ENCODE assay signal across 8 cellular contexts in the genomic region with DNA sequence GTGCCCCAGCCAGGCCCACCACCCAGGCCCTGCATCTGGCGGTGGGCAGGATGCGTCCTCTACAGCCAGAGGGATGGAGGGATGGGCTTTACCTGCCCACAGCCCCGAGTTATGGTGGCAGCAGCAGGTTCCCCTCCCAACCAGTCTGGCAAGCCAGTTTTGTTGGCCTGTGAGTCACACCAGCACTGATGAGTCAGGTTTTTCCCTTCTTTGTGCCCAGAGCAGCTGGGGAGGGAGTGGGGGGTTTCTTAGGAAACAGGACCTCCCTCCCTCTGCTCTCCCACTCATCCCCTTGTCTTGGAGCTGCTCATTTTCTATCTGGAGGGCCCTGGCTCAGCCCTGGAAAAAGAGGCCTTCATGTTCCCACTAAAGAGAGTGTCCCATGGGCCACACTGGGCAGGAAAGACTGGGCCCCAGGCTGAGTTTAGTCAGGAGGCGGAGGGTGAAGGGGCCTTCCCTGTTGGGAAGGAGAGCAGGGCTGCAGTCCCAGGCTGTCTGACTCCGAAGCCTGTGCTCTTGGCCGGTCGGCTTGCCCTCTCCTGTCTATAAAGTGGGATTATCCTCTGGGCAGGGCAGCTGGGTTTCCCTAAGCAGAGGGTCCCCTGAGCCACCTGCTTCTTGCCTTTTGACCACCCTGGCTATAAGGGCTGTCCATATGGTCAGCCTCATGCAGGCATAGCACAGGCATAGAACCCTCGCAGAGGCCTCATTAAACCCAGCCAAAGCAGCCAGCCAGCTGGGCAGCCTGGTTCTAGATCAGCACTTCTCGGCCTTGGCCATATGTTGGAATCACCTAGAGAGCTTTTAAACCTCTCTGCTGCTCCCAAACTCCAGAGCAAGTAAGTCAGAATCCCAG. TPM values are rescaled to one million over a fixed set of nuclear protein-coding genes. Genes with fewer than 3 reads are reported as not detected.
DNase-seq lines count a peak whose midpoint lies in the region; ATAC-seq, FAIRE-seq and TF ChIP-seq lines count a peak whose summit lies in the region.

No MANE protein-coding gene starts in this region.

- H3K27ac ChIP-seq in Panc1 (ENCODE audit: low read length) (peak overlapping the region; percentile 95), K562 (ENCODE audit: extremely low read depth, low read depth, low read length) (peak overlapping the region; percentile 52; the same call in 2 of the 3 replicates)

- H2AFZ ChIP-seq in K562 (ENCODE audit: low read depth, low read length): peak overlapping the region; percentile 70; the same call in 1 of the 2 replicates

- CTCF ChIA-PET in Panc1 (lab: Charles Lee): interaction anchor here (0.5 to 1.5 kb wide), 4 partner anchors 10 to 44 kb away, joined by 3 to 8 read pairs (median 5); a partner anchor contains a TSS
- CTCF ChIA-PET in K562 (lab: Yijun Ruan, JAX; ENCODE audit: low intra/inter-chr PET ratio): no interaction called here

- ATAC-seq in Panc1 (peak; percentile 84), K562 (peak; percentile 20; the same call in 2 of the 3 replicates), GM21381 (IDR thresholded peaks at IDR 0.05; ENCODE audit: unreplicated experiment) (no peak), GM21576 (IDR thresholded peaks at IDR 0.05; ENCODE audit: unreplicated experiment) (no peak)

- no peaks in the 10 kb centered on the region for H3K9me3 ChIP-seq in ES-I3 (ENCODE audit: control insufficient read depth, insufficient read depth, low read length)
- H3K9me3 ChIP-seq in Panc1 (ENCODE audit: control insufficient read depth, insufficient read depth, low read depth, low read length): no peaks in the 10 kb centered on the region
- H3K9me3 ChIP-seq in K562 (replicated peaks; ENCODE audit: control insufficient read depth, insufficient read depth, low read depth, low read length): no peaks in the 10 kb centered on the region

- DNase-seq in Panc1 (ENCODE audit: low read depth, low spot score): peak; percentile 82
- DNase-seq in K562 (ENCODE audit: extremely low read depth in 1 of 4, low spot score in 3 of 4): peak; percentile 24 to 58 (median 28)
- DNase-seq in inferior parietal cortex (ENCODE audit: extremely low spot score): peak; percentile 63
- DNase-seq in smooth muscle cell of the brain vasculature (ENCODE audit: low read depth, low spot score): peak; percentile 73
- no peak for DNase-seq in cerebellum (ENCODE audit: low spot score)

- FAIRE-seq in K562 (lab: Jason Lieb, UNC): peak; percentile 40

- 40% methylated on average over 6 of the region's 9 CpGs for WGBS in K562 (ENCODE audit: insufficient coverage, low coverage, missing lambda C conversion rate)

- POLR2A ChIA-PET in Panc1 (lab: Charles Lee): no interaction called here
- POLR2A ChIA-PET in K562 (lab: Yijun Ruan, JAX): interaction anchor here (0.8 kb wide), 1 partner anchor 56 kb away, joined by 3 read pairs; no protein-coding TSS in a partner anchor

- H3K9ac ChIP-seq in ES-I3 (ENCODE audit: low read depth, low read length): peak overlapping the region; percentile 5; the same call in 1 of the 2 replicates
- H3K9ac ChIP-seq in K562 (ENCODE audit: insufficient read depth in 1 of 2, low read depth in 2 of 2, low read length in 2 of 2): peak overlapping the region in 1 of 2 experiments; percentile 71; a peak in 3 of 4 replicates

- in situ Hi-C loops in Panc1 (cut with HindIII; ENCODE audit: low pct_unique_long_range_greater_than_20kb, low sequenced_read_pairs): no loop called here
- in situ Hi-C loops in K562 (cut with MboI): no loop called here

- intact Hi-C loops in Panc1 (cut with micrococcal nuclease; ENCODE audit: unreplicated experiment): loop anchor here (5.0 kb wide), 1 partner anchor 45 kb away; a partner anchor contains a TSS
- intact Hi-C loops in K562 (cut with micrococcal nuclease): no loop called here

- peaks cover 45% of the 10 kb centered on the region for H3K4me1 ChIP-seq in ES-I3 (ENCODE audit: insufficient read depth, low read length)
- H3K4me1 ChIP-seq in Panc1 (ENCODE audit: control insufficient read depth, insufficient read depth, low read length): peaks cover 68% of the 10 kb centered on the region
- H3K4me1 ChIP-seq in K562 (replicated peaks in 1 of 2; ENCODE audit: control insufficient read depth in 2 of 2, insufficient read depth in 2 of 2, low read length in 2 of 2): peaks cover 15 to 21% of the 10 kb centered on the region in 2 experiments; a peak in 4 of 5 replicates

- H3K4me3 ChIP-seq in Panc1 (ENCODE audit: low read depth in 2 of 2, low read length in 2 of 2): peak overlapping the region in 1 of 2 experiments; percentile 1; a peak in 1 of 4 replicates
- no peak overlapping the region for H3K4me3 ChIP-seq in K562

- H3K79me2 ChIP-seq in K562 (ENCODE audit: control insufficient read depth, insufficient read depth, low read length): no peaks in the 10 kb centered on the region

- TF ChIP-seq CTCF in Panc1 (IDR thresholded peaks at IDR 0.05) (no peak), K562 (IDR thresholded peaks at IDR 0.05 in 2 of 3, conservative IDR thresholded peaks at IDR 0.05 in 1 of 3; ENCODE audit: insufficient read depth in 2 of 3, low read depth in 1 of 3, low read length in 3 of 3) (no peak)

- no peak for TF ChIP-seq RAD21 in K562 (CRISPR knock-in tag; conservative IDR thresholded peaks at IDR 0.05 in 1 of 2, IDR thresholded peaks at IDR 0.05 in 1 of 2)

- H3K27me3 ChIP-seq in Panc1 (ENCODE audit: control insufficient read depth, insufficient read depth, low read length) (no peaks in the 10 kb centered on the region), K562 (ENCODE audit: control insufficient read depth in 2 of 2, insufficient read depth in 2 of 2, low read length in 2 of 2) (no peaks in the 10 kb centered on the region)

- no TSS peak for BruUV-seq in Panc1 (replicated peaks; lab: Mats Ljungman, UMichigan)
- BruUV-seq in K562 (replicated peaks; lab: Mats Ljungman, UMichigan): no TSS peak

- H4K20me1 ChIP-seq in K562 (replicated peaks; ENCODE audit: control insufficient read depth, insufficient read depth, low read length): no peaks in the 10 kb centered on the region

- TF ChIP-seq EP300 in K562 (IDR thresholded peaks at IDR 0.05; ENCODE audit: low read length): no peak

- no peak for TF ChIP-seq POLR2A in K562 (conservative IDR thresholded peaks at IDR 0.05)

- no peaks in the 10 kb centered on the region for H3K36me3 ChIP-seq in ES-I3 (ENCODE audit: insufficient read depth, low read length)
- H3K36me3 ChIP-seq in Panc1 (ENCODE audit: control insufficient read depth, insufficient read depth, low read length): no peaks in the 10 kb centered on the region
- no peaks in the 10 kb centered on the region for H3K36me3 ChIP-seq in K562 (ENCODE audit: control insufficient read depth, insufficient read depth, low read length)

- peak overlapping the region; percentile 24; the same call in 1 of the 2 replicates for H3K4me2 ChIP-seq in K562 (ENCODE audit: insufficient read depth, low read length)

- H3K9me1 ChIP-seq in K562 (ENCODE audit: control insufficient read depth, insufficient read depth, low read length): no peaks in the 10 kb centered on the region

RNA-seq across cellular contexts. Expression of a gene that starts 30.2 kb away (rescaled TPM):
- total RNA-seq in Panc1 (2021; ENCODE audit: unreplicated experiment) (0.98 TPM), K562 (2014; rRNA removed) (not detected in 2 replicates), K562 (2014; rRNA removed; fragmentation: Illumina TruSeq; extraction: Trizol) (not detected in 2 replicates), K562 (2015; rRNA removed; fragmentation: Illumina TruSeq; extraction: Trizol) (not detected in 2 replicates), K562 (2021) (not detected in 2 replicates), cerebellum (not detected)
- polyA plus RNA-seq in Panc1 (2012; ENCODE audit: insufficient read length): 0.56 TPM
- total RNA-seq in K562 (2011; cell fraction: chromatin; rRNA removed; ENCODE audit: low replicate concordance): not detected in 2 replicates
- total RNA-seq in K562 (2011; cell fraction: nucleolus; rRNA removed): not detected in 2 replicates
- total RNA-seq in K562 (2011; cell fraction: nucleoplasm; rRNA removed): not detected in 2 replicates
- polyA plus RNA-seq in K562 (2011; rRNA removed) (not detected in 2 replicates), K562 (2014; fragmentation: Illumina TruSeq; extraction: Trizol) (not detected in 2 replicates), K562 (2014; fragmentation: Nextera tagmentation; extraction: Ambion mirVana) (not detected), K562 (2014; rRNA removed) (not detected in 2 replicates)
- not detected in 2 replicates for polyA plus RNA-seq in K562 (2011; cell fraction: cytosol; rRNA removed)
- polyA plus RNA-seq in K562 (2011; cell fraction: nucleus; rRNA removed): not detected in 2 replicates
- not detected in 2 replicates for polyA plus RNA-seq in K562 (2012)
- polyA minus RNA-seq in K562 (2011; rRNA and poly(A)+ RNA removed): not detected in 2 replicates
- polyA minus RNA-seq in K562 (2011; cell fraction: cytosol; rRNA and poly(A)+ RNA removed): not detected in 2 replicates
- not detected in 2 replicates for polyA minus RNA-seq in K562 (2011; cell fraction: nucleus; rRNA and poly(A)+ RNA removed)

RNA-seq across cellular contexts. Expression of a gene that starts 41.8 kb away (rescaled TPM):
- total RNA-seq in Panc1 (2021; ENCODE audit: unreplicated experiment) (0.08 TPM), K562 (2014; rRNA removed) (not detected in 2 replicates), K562 (2014; rRNA removed; fragmentation: Illumina TruSeq; extraction: Trizol) (not detected in 2 replicates), K562 (2015; rRNA removed; fragmentation: Illumina TruSeq; extraction: Trizol) (not detected in 2 replicates), K562 (2021) (not detected in 2 replicates), cerebellum (3.4 TPM)
- polyA plus RNA-seq in Panc1 (2012; ENCODE audit: insufficient read length): 0.16 TPM
- not detected in 2 replicates for total RNA-seq in K562 (2011; cell fraction: chromatin; rRNA removed; ENCODE audit: low replicate concordance)
- total RNA-seq in K562 (2011; cell fraction: nucleolus; rRNA removed): not detected in 2 replicates
- not detected in 2 replicates for total RNA-seq in K562 (2011; cell fraction: nucleoplasm; rRNA removed)
- polyA plus RNA-seq in K562 (2011; rRNA removed) (not detected in 2 replicates), K562 (2014; fragmentation: Illumina TruSeq; extraction: Trizol) (not detected in 2 replicates), K562 (2014; fragmentation: Nextera tagmentation; extraction: Ambion mirVana) (not detected), K562 (2014; rRNA removed) (not detected in 2 replicates)
- polyA plus RNA-seq in K562 (2011; cell fraction: cytosol; rRNA removed): not detected in 2 replicates
- not detected in 2 replicates for polyA plus RNA-seq in K562 (2011; cell fraction: nucleus; rRNA removed)
- 0.03 TPM in 1 of 2 replicates, not detected in the other for polyA plus RNA-seq in K562 (2012)
- not detected in 2 replicates for polyA minus RNA-seq in K562 (2011; rRNA and poly(A)+ RNA removed)
- polyA minus RNA-seq in K562 (2011; cell fraction: cytosol; rRNA and poly(A)+ RNA removed): not detected in 2 replicates
- not detected in 2 replicates for polyA minus RNA-seq in K562 (2011; cell fraction: nucleus; rRNA and poly(A)+ RNA removed)

RNA-seq across cellular contexts. Expression of a gene that starts 43.7 kb away (rescaled TPM):
- 55.6 TPM for total RNA-seq in Panc1 (2021; ENCODE audit: unreplicated experiment)
- polyA plus RNA-seq in Panc1 (2012; ENCODE audit: insufficient read length): 63.0 TPM
- 0.56 TPM in 1 of 2 replicates, not detected in the other for total RNA-seq in K562 (2011; cell fraction: chromatin; rRNA removed; ENCODE audit: low replicate concordance)
- 0.67 and 0.79 TPM in 2 replicates for total RNA-seq in K562 (2011; cell fraction: nucleolus; rRNA removed)
- 0.46 and 0.51 TPM in 2 replicates for total RNA-seq in K562 (2011; cell fraction: nucleoplasm; rRNA removed)
- total RNA-seq in K562 (2014; rRNA removed): 1.1 and 2.2 TPM in 2 replicates
- 0.11 and 0.13 TPM in 2 replicates for total RNA-seq in K562 (2014; rRNA removed; fragmentation: Illumina TruSeq; extraction: Trizol)
- 0.75 and 1.0 TPM in 2 replicates for total RNA-seq in K562 (2015; rRNA removed; fragmentation: Illumina TruSeq; extraction: Trizol)
- 1.3 and 2.2 TPM in 2 replicates for total RNA-seq in K562 (2021)
- 0.61 and 1.0 TPM in 2 replicates for polyA plus RNA-seq in K562 (2011; rRNA removed)
- polyA plus RNA-seq in K562 (2011; cell fraction: cytosol; rRNA removed): 1.5 and 3.4 TPM in 2 replicates
- polyA plus RNA-seq in K562 (2011; cell fraction: nucleus; rRNA removed): 0.81 and 1.5 TPM in 2 replicates
- polyA plus RNA-seq in K562 (2012): 1.6 and 2.6 TPM in 2 replicates
- polyA plus RNA-seq in K562 (2014; fragmentation: Illumina TruSeq; extraction: Trizol): 0.52 and 0.91 TPM in 2 replicates
- polyA plus RNA-seq in K562 (2014; fragmentation: Nextera tagmentation; extraction: Ambion mirVana): under 1 TPM in 1 of 2 experiments, not detected in 1; 0.08 TPM
- polyA plus RNA-seq in K562 (2014; rRNA removed): 0.92 and 1.6 TPM in 2 replicates
- polyA minus RNA-seq in K562 (2011; rRNA and poly(A)+ RNA removed): 0.30 and 0.49 TPM in 2 replicates
- polyA minus RNA-seq in K562 (2011; cell fraction: cytosol; rRNA and poly(A)+ RNA removed): 0.73 and 1.1 TPM in 2 replicates
- polyA minus RNA-seq in K562 (2011; cell fraction: nucleus; rRNA and poly(A)+ RNA removed): 0.27 and 0.44 TPM in 2 replicates
- 2.3 TPM for total RNA-seq in cerebellum

RNA-seq across cellular contexts. Expression of a gene that starts 44.2 kb away (rescaled TPM):
- total RNA-seq in Panc1 (2021; ENCODE audit: unreplicated experiment) (83.3 TPM), K562 (2014; rRNA removed) (68.9 and 74.1 TPM in 2 replicates), K562 (2014; rRNA removed; fragmentation: Illumina TruSeq; extraction: Trizol) (51.3 and 60.4 TPM in 2 replicates), K562 (2015; rRNA removed; fragmentation: Illumina TruSeq; extraction: Trizol) (52.8 and 56.3 TPM in 2 replicates), K562 (2021) (70.6 and 75.6 TPM in 2 replicates), cerebellum (53.3 TPM)
- polyA plus RNA-seq in Panc1 (2012; ENCODE audit: insufficient read length): 81.5 TPM
- 168 and 315 TPM in 2 replicates for total RNA-seq in K562 (2011; cell fraction: chromatin; rRNA removed; ENCODE audit: low replicate concordance)
- total RNA-seq in K562 (2011; cell fraction: nucleolus; rRNA removed): 168 and 191 TPM in 2 replicates
- 147 and 149 TPM in 2 replicates for total RNA-seq in K562 (2011; cell fraction: nucleoplasm; rRNA removed)
- polyA plus RNA-seq in K562 (2011; rRNA removed) (110 and 113 TPM in 2 replicates), K562 (2014; fragmentation: Illumina TruSeq; extraction: Trizol) (61.1 and 62.1 TPM in 2 replicates), K562 (2014; fragmentation: Nextera tagmentation; extraction: Ambion mirVana) (10 to 100 TPM; 40.1 to 62.9 TPM), K562 (2014; rRNA removed) (71.7 and 74.6 TPM in 2 replicates)
- 113 and 145 TPM in 2 replicates for polyA plus RNA-seq in K562 (2011; cell fraction: cytosol; rRNA removed)
- polyA plus RNA-seq in K562 (2011; cell fraction: nucleus; rRNA removed): 256 and 261 TPM in 2 replicates
- 42.5 and 45.3 TPM in 2 replicates for polyA plus RNA-seq in K562 (2012)
- 119 and 129 TPM in 2 replicates for polyA minus RNA-seq in K562 (2011; rRNA and poly(A)+ RNA removed)
- 48.5 and 68.5 TPM in 2 replicates for polyA minus RNA-seq in K562 (2011; cell fraction: cytosol; rRNA and poly(A)+ RNA removed)
- polyA minus RNA-seq in K562 (2011; cell fraction: nucleus; rRNA and poly(A)+ RNA removed): 67.3 and 95.6 TPM in 2 replicates

RNA-seq across cellular contexts. Expression of a gene that starts 47.1 kb away (rescaled TPM):
- total RNA-seq in Panc1 (2021; ENCODE audit: unreplicated experiment) (not detected), K562 (2014; rRNA removed) (not detected in 2 replicates), K562 (2014; rRNA removed; fragmentation: Illumina TruSeq; extraction: Trizol) (not detected in 2 replicates), K562 (2015; rRNA removed; fragmentation: Illumina TruSeq; extraction: Trizol) (not detected in 2 replicates), K562 (2021) (not detected in 2 replicates), cerebellum (0.73 TPM)
- not detected for polyA plus RNA-seq in Panc1 (2012; ENCODE audit: insufficient read length)
- not detected in 2 replicates for total RNA-seq in K562 (2011; cell fraction: chromatin; rRNA removed; ENCODE audit: low replicate concordance)
- total RNA-seq in K562 (2011; cell fraction: nucleolus; rRNA removed): not detected in 2 replicates
- total RNA-seq in K562 (2011; cell fraction: nucleoplasm; rRNA removed): not detected in 2 replicates
- polyA plus RNA-seq in K562 (2011; rRNA removed) (not detected in 2 replicates), K562 (2014; fragmentation: Illumina TruSeq; extraction: Trizol) (not detected in 2 replicates), K562 (2014; fragmentation: Nextera tagmentation; extraction: Ambion mirVana) (not detected), K562 (2014; rRNA removed) (not detected in 2 replicates)
- polyA plus RNA-seq in K562 (2011; cell fraction: cytosol; rRNA removed): not detected in 2 replicates
- not detected in 2 replicates for polyA plus RNA-seq in K562 (2011; cell fraction: nucleus; rRNA removed)
- polyA plus RNA-seq in K562 (2012): not detected in 2 replicates
- polyA minus RNA-seq in K562 (2011; rRNA and poly(A)+ RNA removed): not detected in 2 replicates
- polyA minus RNA-seq in K562 (2011; cell fraction: cytosol; rRNA and poly(A)+ RNA removed): not detected in 2 replicates
- not detected in 2 replicates for polyA minus RNA-seq in K562 (2011; cell fraction: nucleus; rRNA and poly(A)+ RNA removed)

Comparison
In these comparisons a context has a peak if more than half of its experiments do, and no peak if none do; other contexts are left out.
1. ATAC-seq: peak in Panc1 (single experiment) and K562 (single experiment); none in GM21381 (single experiment) and GM21576 (single experiment).
2. RNA of a gene that starts 43.7 kb away (total RNA-seq): 55.6 TPM in Panc1 (single experiment); 2.3 TPM in cerebellum (single experiment) and 0.11 to 2.2 TPM in K562; every median in the first group is over 10 times any median in the second.